ENCODE assay signal across 17 cellular contexts in the genomic region with DNA sequence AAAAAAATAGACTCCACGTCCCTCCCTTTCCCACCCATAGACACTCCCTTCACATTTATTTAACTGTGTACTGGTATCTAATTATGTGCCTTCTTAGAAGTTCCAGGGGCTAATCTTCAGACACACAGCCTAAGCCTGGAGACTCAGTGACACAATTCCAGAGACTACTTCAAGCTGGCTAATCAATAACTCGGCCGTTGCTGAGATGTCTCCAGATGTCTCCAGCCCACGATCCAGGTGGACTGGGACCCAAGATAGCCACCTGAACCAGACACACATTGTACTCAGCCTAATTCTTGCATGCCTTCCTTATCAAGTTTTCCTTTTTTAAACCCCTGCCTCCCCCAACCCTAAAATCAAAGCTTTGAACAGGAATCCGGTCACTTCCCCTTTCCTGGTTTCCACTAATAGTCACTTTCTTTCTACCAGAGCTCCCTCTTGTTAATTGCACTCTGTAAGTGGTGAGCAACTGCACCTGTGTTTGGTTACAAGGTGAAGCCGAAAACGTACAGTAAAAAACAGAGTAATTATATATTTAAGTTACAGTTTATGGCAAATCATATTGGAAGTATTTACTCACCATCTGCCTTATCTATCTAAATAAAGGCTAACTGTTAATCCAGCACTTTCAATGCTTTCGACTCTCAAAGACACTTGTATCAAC. TPM values are rescaled to one million over a fixed set of nuclear protein-coding genes. Genes with fewer than 3 reads are reported as not detected.
DNase-seq lines count a peak whose midpoint lies in the region; ATAC-seq, FAIRE-seq and TF ChIP-seq lines count a peak whose summit lies in the region.
"Had no signal": no experiment of that assay in that cellular context is flagged by ENCODE, and none has a peak within 500 bp of the region (broad histone marks: within the 10 kb centered on the region; RNA-seq: fewer than 3 reads in every experiment).

No MANE protein-coding gene starts in this region.

- H3K27me3 ChIP-seq in GM12878 (replicated peaks in 1 of 2; ENCODE audit: control insufficient read depth in 2 of 2, insufficient read depth in 2 of 2, low read length in 1 of 2) (no peaks in the 10 kb centered on the region), small intestine (ENCODE audit: control insufficient read depth in 2 of 2, insufficient read depth in 2 of 2, low read length in 2 of 2) (no peaks in the 10 kb centered on the region), mammary epithelial cell (ENCODE audit: insufficient read depth, low read length) (peaks cover 3% of the 10 kb centered on the region), Karpas-422 (ENCODE audit: low read length) (no peaks in the 10 kb centered on the region; the same call in 1 of the 2 replicates)

- TF ChIP-seq CTCF in GM12878 (IDR thresholded peaks at IDR 0.05 in 2 of 3, conservative IDR thresholded peaks at IDR 0.05 in 1 of 3; ENCODE audit: control insufficient read depth in 2 of 3, extremely low read depth in 1 of 3, insufficient read depth in 1 of 3, low read depth in 3 of 3, low read length in 3 of 3) (no peak), mammary epithelial cell (conservative IDR thresholded peaks at IDR 0.05 in 1 of 2, IDR thresholded peaks at IDR 0.05 in 1 of 2; ENCODE audit: extremely low read depth in 1 of 2, insufficient read depth in 1 of 2, low read depth in 1 of 2, low read length in 2 of 2) (no peak)

- H3K4me1 ChIP-seq in GM12878 (ENCODE audit: control insufficient read depth, insufficient read depth, low read length) (no peaks in the 10 kb centered on the region), small intestine (ENCODE audit: control insufficient read depth in 2 of 2, insufficient read depth in 1 of 2, low read depth in 1 of 2, low read length in 1 of 2) (no peaks in the 10 kb centered on the region), mammary epithelial cell (ENCODE audit: insufficient read depth, low read length) (no peaks in the 10 kb centered on the region), Karpas-422 (ENCODE audit: low read length) (peaks cover 10% of the 10 kb centered on the region)
- H3K4me1 ChIP-seq: HAP-1 had no signal

- no peak overlapping the region for H3K4me3 ChIP-seq in GM12878
- no peak overlapping the region for H3K4me3 ChIP-seq in small intestine (ENCODE audit: low read depth in 1 of 2, low read length in 2 of 2)
- H3K4me3 ChIP-seq in mammary epithelial cell (replicated peaks in 1 of 3; ENCODE audit: insufficient read depth in 1 of 3, low read depth in 2 of 3, low read length in 3 of 3) = no peak overlapping the region
- no peak overlapping the region for H3K4me3 ChIP-seq in Karpas-422 (ENCODE audit: low read length)
- H3K4me3 ChIP-seq: HAP-1, SK-N-MC had no signal

- FAIRE-seq in GM12891 (lab: Jason Lieb, UNC) (no peak), GM12878 (lab: Jason Lieb, UNC) (no peak), small intestine (lab: Jason Lieb, UNC) (no peak)
- FAIRE-seq: RCC 7860 had no signal

- H3K4me2 ChIP-seq in GM12878 (ENCODE audit: control insufficient read depth, insufficient read depth) (no peak overlapping the region), mammary epithelial cell (ENCODE audit: insufficient read depth, low read depth, low read length) (no peak overlapping the region), Karpas-422 (ENCODE audit: low read depth, low read length, poor library complexity, severe bottlenecking) (no peak overlapping the region)

- POLR2A ChIA-PET in GM12878 (lab: Charles Lee) = no interaction called here

- H2AFZ ChIP-seq in GM12878 (ENCODE audit: control insufficient read depth, low read depth, low read length) (no peak overlapping the region), mammary epithelial cell (ENCODE audit: low read depth, low read length) (no peak overlapping the region), Karpas-422 (ENCODE audit: low read length) (no peak overlapping the region)

- 33% methylated on average over 8 of the region's 8 CpGs for WGBS in GM12878 (ENCODE audit: insufficient coverage, insufficient replicate concordance, low lambda C conversion rate, missing lambda C conversion rate)
- 14 to 52% (median 30%) methylated on average over 8 of the region's 8 CpGs for WGBS in small intestine, 3 donors
- 69% methylated on average over 7 of the region's 8 CpGs for WGBS in mammary epithelial cell (ENCODE audit: low coverage, missing lambda C conversion rate)

- H4K20me1 ChIP-seq in GM12878 (ENCODE audit: control insufficient read depth, insufficient read depth) = no peaks in the 10 kb centered on the region
- H4K20me1 ChIP-seq in mammary epithelial cell (ENCODE audit: insufficient read depth, low read length) = no peaks in the 10 kb centered on the region
- H4K20me1 ChIP-seq in Karpas-422 (ENCODE audit: insufficient read depth, low read depth, low read length) = no peaks in the 10 kb centered on the region

- no peaks in the 10 kb centered on the region for H3K36me3 ChIP-seq in GM12878 (ENCODE audit: control insufficient read depth in 2 of 2, insufficient read depth in 2 of 2, low read length in 1 of 2)
- H3K36me3 ChIP-seq in small intestine (ENCODE audit: control insufficient read depth in 2 of 2, insufficient read depth in 2 of 2, low read length in 2 of 2) = no peaks in the 10 kb centered on the region
- H3K36me3 ChIP-seq in mammary epithelial cell (ENCODE audit: insufficient read depth, low read length) = no peaks in the 10 kb centered on the region
- no peaks in the 10 kb centered on the region for H3K36me3 ChIP-seq in Karpas-422 (ENCODE audit: insufficient read depth, low read length)
- H3K36me3 ChIP-seq: HAP-1 had no signal

- no TSS peak for BruUV-seq in GM12878 (replicated peaks; lab: Mats Ljungman, UMichigan)
- no TSS peak for BruUV-seq in mammary epithelial cell (replicated peaks; lab: Mats Ljungman, UMichigan)

- no peak overlapping the region for H3K9ac ChIP-seq in GM12878 (ENCODE audit: control insufficient read depth, insufficient read depth, low read length)
- H3K9ac ChIP-seq in mammary epithelial cell (ENCODE audit: insufficient read depth, low read length) = no peak overlapping the region
- no peak overlapping the region for H3K9ac ChIP-seq in Karpas-422 (ENCODE audit: low read length)

- H3K27ac ChIP-seq in GM12878 (ENCODE audit: control insufficient read depth, insufficient read depth) = no peak overlapping the region
- peak overlapping the region in 1 of 2 donors; percentile 12 for H3K27ac ChIP-seq in small intestine (ENCODE audit: low read depth in 1 of 2, low read length in 1 of 2)
- no peak overlapping the region for H3K27ac ChIP-seq in mammary epithelial cell (ENCODE audit: insufficient read depth, low read depth, low read length)
- H3K27ac ChIP-seq in Karpas-422 (ENCODE audit: low read length) = no peak overlapping the region
- H3K27ac ChIP-seq: SK-N-MC had no signal

- SMC1A ChIA-PET in GM12878 (lab: Charles Lee; ENCODE audit: uncharacterized antibody, unreplicated experiment) = no interaction called here

- no peak for ATAC-seq in GM12878
- ATAC-seq: T-cell had no signal

- RAD21 ChIA-PET in GM12878 (lab: Charles Lee; ENCODE audit: unreplicated experiment) = no interaction called here

- H3K9me3 ChIP-seq in GM12878 (replicated peaks; ENCODE audit: control insufficient read depth, insufficient read depth, low read length) (no peaks in the 10 kb centered on the region), small intestine (ENCODE audit: control insufficient read depth, low read depth) (no peaks in the 10 kb centered on the region), mammary epithelial cell (replicated peaks; ENCODE audit: insufficient read depth, low read length) (no peaks in the 10 kb centered on the region), Karpas-422 (ENCODE audit: low read length) (no peaks in the 10 kb centered on the region)
- H3K9me3 ChIP-seq: HAP-1 had no signal

- TF ChIP-seq POLR2A in GM12891 (IDR thresholded peaks at IDR 0.05; ENCODE audit: low read depth, low read length) (no peak), GM12878 (IDR thresholded peaks at IDR 0.05; ENCODE audit: low read depth, low read length) (no peak)

- H3K79me2 ChIP-seq in GM12878 (ENCODE audit: control insufficient read depth, insufficient read depth, low read length) (no peaks in the 10 kb centered on the region), mammary epithelial cell (ENCODE audit: insufficient read depth, low read length) (no peaks in the 10 kb centered on the region), Karpas-422 (ENCODE audit: low read length) (no peaks in the 10 kb centered on the region)

- CTCF ChIA-PET in GM12878 (lab: Yijun Ruan, JAX) (no interaction called here), mammary epithelial cell (lab: Charles Lee; ENCODE audit: low non-redundant PET) (no interaction called here)

- intact Hi-C loops in GM12878 (cut with micrococcal nuclease; ENCODE audit: unreplicated experiment) = no loop called here
- intact Hi-C loops in mammary epithelial cell (cut with micrococcal nuclease) = no loop called here

- dilution Hi-C loops in mammary epithelial cell (cut with HindIII; ENCODE audit: low sequenced_read_pairs) = no loop called here

- H3K9me2 ChIP-seq in Karpas-422 (replicated peaks; ENCODE audit: insufficient read depth, low read length) = no peaks in the 10 kb centered on the region

- TF ChIP-seq EP300 in GM12878 (IDR thresholded peaks at IDR 0.05; ENCODE audit: borderline replicate concordance in 1 of 2, control insufficient read depth in 1 of 2, low read depth in 2 of 2, low read length in 2 of 2) = no peak

- TF ChIP-seq RAD21 in GM12878 (IDR thresholded peaks at IDR 0.05; ENCODE audit: insufficient read depth, low read depth, low read length) = no peak

- DNase-seq in GM12891 (ENCODE audit: insufficient read length, low spot score) = no peak
- DNase-seq in NCI-H2081 (lab: John Stamatoyannopoulos, UW) = peak; percentile 5 to 51
- DNase-seq in GM12878 (ENCODE audit: low read depth, low spot score) = no peak
- peak; percentile 47 for DNase-seq in small intestine
- DNase-seq in mammary epithelial cell = no peak
- DNase-seq in NK-92 (lab: John Stamatoyannopoulos, UW; ENCODE audit: unreplicated experiment) = no peak
- DNase-seq in Karpas-422 = no peak
- DNase-seq: Calu3; CD4-positive, alpha-beta T cell; DMS53; NCI-H345; NCI-H526; Right ventricle myocardium superior; T-cell had no signal

- in situ Hi-C loops in GM12878 (cut with MboI) (no loop called here), mammary epithelial cell (cut with MboI; ENCODE audit: low sequenced_read_pairs in 2 of 2) (no loop called here)

RNA-seq across cellular contexts. Expression of a gene that starts 39.8 kb away (rescaled TPM):
- polyA plus RNA-seq in GM12891 (2012; ENCODE audit: low read depth, missing spikeins) = not detected
- not detected in 2 replicates for total RNA-seq in GM12878 (2013; cell fraction: nucleolus; rRNA removed)
- total RNA-seq in GM12878 (2014; rRNA removed) = not detected in 2 replicates
- not detected in 2 replicates for total RNA-seq in GM12878 (2014; rRNA removed; fragmentation: Illumina TruSeq; extraction: Trizol)
- total RNA-seq in GM12878 (2021) = not detected in 2 replicates
- not detected for polyA plus RNA-seq in GM12878 (2011; ENCODE audit: low read depth)
- polyA plus RNA-seq in GM12878 (2011; rRNA removed) = not detected in 2 replicates
- not detected in 2 replicates for polyA plus RNA-seq in GM12878 (2011; cell fraction: cytosol; rRNA removed)
- not detected in 2 replicates for polyA plus RNA-seq in GM12878 (2011; cell fraction: nucleus; rRNA removed)
- not detected in 2 replicates for polyA plus RNA-seq in GM12878 (2012)
- polyA plus RNA-seq in GM12878 (2014; fragmentation: Illumina TruSeq; extraction: Trizol) = not detected in 2 replicates
- polyA plus RNA-seq in GM12878 (2014; fragmentation: Nextera tagmentation; extraction: Ambion mirVana) = not detected
- not detected in 2 replicates for polyA plus RNA-seq in GM12878 (2014; rRNA removed)
- polyA plus RNA-seq in GM12878 (2016; fragmentation: Nextera tagmentation; extraction: Ambion mirVana) = not detected
- not detected in 2 replicates for polyA minus RNA-seq in GM12878 (2011; rRNA and poly(A)+ RNA removed)
- not detected in 2 replicates for polyA minus RNA-seq in GM12878 (2011; cell fraction: cytosol; rRNA and poly(A)+ RNA removed)
- polyA minus RNA-seq in GM12878 (2011; cell fraction: nucleus; rRNA and poly(A)+ RNA removed) = not detected in 2 replicates
- under 1 TPM in 1 of 3 donors, not detected in 2; 0.25 TPM for polyA plus RNA-seq in small intestine
- not detected for total RNA-seq in mammary epithelial cell
- polyA plus RNA-seq in mammary epithelial cell = not detected
- polyA minus RNA-seq in mammary epithelial cell = not detected
- total RNA-seq in Karpas-422 (2014; rRNA removed; shearing (Covaris generic); ENCODE audit: low replicate concordance) = not detected in 2 replicates
- total RNA-seq: Calu3 had no signal

Comparison
In these comparisons a context has a peak if more than half of its experiments do, and no peak if none do; other contexts are left out.
1. DNase-seq: peak in NCI-H2081 (2 of 2) and small intestine (single experiment); none in GM12891 (single experiment), GM12878 (single experiment), mammary epithelial cell (single experiment), NK-92 (single experiment) and Karpas-422 (single experiment).